ENCODE assay signal across 24 cellular contexts in genomic region chrX:134773041-134773440, GRCh38.
"Had no signal": no experiment of that assay in that cellular context is flagged by ENCODE, and none has a peak within 500 bp of the region (broad histone marks: within the 10 kb centered on the region; RNA-seq: fewer than 3 reads in every experiment).

No MANE protein-coding gene starts in this region.

- H3K9me3 ChIP-seq: left ventricle myocardium inferior, mucosa of descending colon, ovary, prostate gland, tibial nerve, uterus had no signal

- H3K4me1 Mint-ChIP-seq: naive thymus-derived CD4-positive, alpha-beta T cell; stimulated activated naive B cell treated with anti-CD40 and anti-IgM and Interleukin-4, amounts not matched to agents 10 μg/mL and 1 μg/mL and 100 μg/mL, for 72 hours had no signal

- H3K4me1 ChIP-seq: left ventricle myocardium inferior, prostate gland, tibial nerve, uterus had no signal

- H3K4me3 Mint-ChIP-seq: naive thymus-derived CD4-positive, alpha-beta T cell; natural killer cell treated with Interleukin-12 subunit alpha and Interleukin-12 subunit beta and Interleukin-15 and Interleukin-18, amount 100 ng/mL, for 72 hours; stimulated activated naive B cell treated with anti-CD40 and anti-IgM and Interleukin-4, amounts not matched to agents 10 μg/mL and 1 μg/mL and 100 μg/mL, for 72 hours; type B pancreatic cell had no signal

- H3K27me3 Mint-ChIP-seq: naive thymus-derived CD4-positive, alpha-beta T cell; stimulated activated naive B cell treated with anti-CD40 and anti-IgM and Interleukin-4, amounts not matched to agents 10 μg/mL and 1 μg/mL and 100 μg/mL, for 72 hours; type B pancreatic cell had no signal

- H3K9me3 Mint-ChIP-seq: naive thymus-derived CD4-positive, alpha-beta T cell; natural killer cell treated with Interleukin-12 subunit alpha and Interleukin-12 subunit beta and Interleukin-15 and Interleukin-18, amount 100 ng/mL, for 72 hours; stimulated activated naive B cell treated with anti-CD40 and anti-IgM and Interleukin-4, amounts not matched to agents 10 μg/mL and 1 μg/mL and 100 μg/mL, for 72 hours; type B pancreatic cell had no signal

- H3K27ac ChIP-seq: left ventricle myocardium inferior, ovary, prostate gland, skin epidermis, tibial nerve, uterus had no signal

- H3K27me3 ChIP-seq: ovary had no signal

- DNase-seq: islet precursor cell; left ventricle myocardium inferior; midbrain; mucosa of descending colon; naive thymus-derived CD4-positive, alpha-beta T cell; ovary; posterior cingulate gyrus; retina; right cardiac atrium; stimulated activated CD4-positive, alpha-beta T cell treated with anti-CD3 and anti-CD28 coated beads, Interleukin-12 subunit alpha, Interleukin-12 subunit beta, amount 100 ng/mL, for 4 hours; stimulated activated CD4-positive, alpha-beta T cell treated with anti-CD3 and anti-CD28 coated beads, Interleukin-15, amount 100 ng/mL, for 24 hours; stimulated activated CD4-positive, alpha-beta T cell treated with anti-CD3 and anti-CD28 coated beads, Interleukin-2, amount 100 ng/mL, for 24 hours; stimulated activated CD4-positive, alpha-beta T cell treated with anti-CD3 and anti-CD28 coated beads, Interleukin-4, amount 100 ng/mL, for 1 hour; stimulated activated naive B cell treated with anti-CD40 and anti-IgM and Interleukin-4, amounts not matched to agents 10 μg/mL and 1 μg/mL and 100 μg/mL, for 72 hours; stimulated activated naive CD8-positive, alpha-beta T cell treated with anti-CD3 and anti-CD28 coated beads, Interleukin-15, Interleukin-2, amounts not matched to agents 100 U/mL and 50 U/mL, for 24 hours; substantia nigra; uterus had no signal

- H3K27ac Mint-ChIP-seq: natural killer cell treated with Interleukin-12 subunit alpha and Interleukin-12 subunit beta and Interleukin-15 and Interleukin-18, amount 100 ng/mL, for 72 hours; stimulated activated naive B cell treated with anti-CD40 and anti-IgM and Interleukin-4, amounts not matched to agents 10 μg/mL and 1 μg/mL and 100 μg/mL, for 72 hours; type B pancreatic cell had no signal

- ATAC-seq: mucosa of descending colon; naive thymus-derived CD4-positive, alpha-beta T cell; natural killer cell treated with Interleukin-12 subunit alpha and Interleukin-12 subunit beta and Interleukin-15 and Interleukin-18, amount 100 ng/mL, for 72 hours; right cardiac atrium; sciatic nerve; stimulated activated naive B cell treated with anti-CD40 and anti-IgM and Interleukin-4, amounts not matched to agents 10 μg/mL and 1 μg/mL and 100 μg/mL, for 72 hours; stimulated activated naive CD8-positive, alpha-beta T cell treated with anti-CD3 and anti-CD28 coated beads, Interleukin-15, Interleukin-2, amounts not matched to agents 100 U/mL and 50 U/mL, for 24 hours had no signal

- H3K4me3 ChIP-seq: left ventricle myocardium inferior, lung, mucosa of descending colon, ovary, prostate gland, skin epidermis, tibial nerve, uterus had no signal

- H3K36me3 ChIP-seq: ovary, prostate gland, uterus had no signal
